In genomic region chr12:31651893-31652521, GRCh38 we compare ENCODE assay signal across 11 cellular contexts. TPM values are rescaled to one million over a fixed set of nuclear protein-coding genes. Genes with fewer than 3 reads are reported as not detected.
DNase-seq lines count a peak whose midpoint lies in the region; ATAC-seq and TF ChIP-seq lines count a peak whose summit lies in the region.
"Had no signal": no experiment of that assay in that cellular context is flagged by ENCODE, and none has a peak within 500 bp of the region (broad histone marks: within the 10 kb centered on the region; RNA-seq: fewer than 3 reads in every experiment).

No MANE protein-coding gene starts in this region.

- peaks cover 0 to 12% of the 10 kb centered on the region in 2 donors for H3K27me3 Mint-ChIP-seq in CD8-positive, alpha-beta memory T cell
- peaks cover 7% of the 10 kb centered on the region for H3K27me3 Mint-ChIP-seq in T-helper 17 cell
- H3K27me3 Mint-ChIP-seq in neural crest cell (ENCODE audit: low read depth): no peaks in the 10 kb centered on the region
- peaks cover 2% of the 10 kb centered on the region for H3K27me3 Mint-ChIP-seq in endothelial cell (ENCODE audit: unreplicated experiment)

- CTCF ChIA-PET in CD8-positive, alpha-beta memory T cell (lab: Charles Lee): interaction anchor here (1.2 to 3.0 kb wide), 11 partner anchors 14 to 1104 kb away, joined by 3 to 40 read pairs (median 8); partner anchors contain the start of genes RESF1 and YARS2
- CTCF ChIA-PET in A673 (lab: Charles Lee): no interaction called here

- H3K36me3 Mint-ChIP-seq in CD8-positive, alpha-beta memory T cell: no peaks in the 10 kb centered on the region
- H3K36me3 Mint-ChIP-seq in T-helper 17 cell (ENCODE audit: low read depth) (peaks cover 3% of the 10 kb centered on the region), neural crest cell (ENCODE audit: low read depth) (no peaks in the 10 kb centered on the region), endothelial cell (ENCODE audit: low read depth, unreplicated experiment) (no peaks in the 10 kb centered on the region)

- BruUV-seq in A673 (replicated peaks; lab: Mats Ljungman, UMichigan): no TSS peak

- no peak for DNase-seq in CD8-positive, alpha-beta memory T cell
- DNase-seq in NCI-H146 (lab: John Stamatoyannopoulos, UW) (peak; percentile 97), T-helper 17 cell (no peak), neural crest cell (ENCODE audit: low read depth, low spot score) (no peak), SKM-1 (lab: John Stamatoyannopoulos, UW; ENCODE audit: unreplicated experiment) (no peak), endothelial cell (ENCODE audit: low spot score) (no peak), A673 (ENCODE audit: low spot score) (no peak)
- no peak for DNase-seq in stimulated activated CD4-positive, alpha-beta T cell treated with anti-CD3 and anti-CD28 coated beads, Interleukin-1b, Interleukin-23, amount 100 ng/mL, for 48 hours
- DNase-seq: activated CD8-positive, alpha-beta memory T cell treated with anti-CD3 and anti-CD28 coated beads, Interleukin-2, amount 50 U/mL, for 4 hours; mesendoderm; NCI-H1092 treated with DMSO at 0.1 percent for 48 hours had no signal

- H3K9me3 Mint-ChIP-seq in CD8-positive, alpha-beta memory T cell: no peaks in the 10 kb centered on the region
- no peaks in the 10 kb centered on the region for H3K9me3 Mint-ChIP-seq in neural crest cell
- H3K9me3 Mint-ChIP-seq in endothelial cell (ENCODE audit: unreplicated experiment): no peaks in the 10 kb centered on the region

- peaks cover 9 to 12% (median 11%) of the 10 kb centered on the region in 3 donors for H3K4me1 Mint-ChIP-seq in CD8-positive, alpha-beta memory T cell
- peaks cover 13% of the 10 kb centered on the region for H3K4me1 Mint-ChIP-seq in T-helper 17 cell
- peaks cover 4% of the 10 kb centered on the region for H3K4me1 Mint-ChIP-seq in neural crest cell
- H3K4me1 Mint-ChIP-seq in endothelial cell (ENCODE audit: unreplicated experiment): peaks cover 14% of the 10 kb centered on the region

- POLR2A ChIA-PET in CD8-positive, alpha-beta memory T cell (lab: Charles Lee): interaction anchor here (0.7 kb wide), 1 partner anchor 792 kb away, joined by 3 read pairs; no protein-coding TSS in a partner anchor
- POLR2A ChIA-PET in A673 (lab: Charles Lee; ENCODE audit: low non-redundant PET): no interaction called here

- peaks cover 4% of the 10 kb centered on the region for H3K4me1 ChIP-seq in CD8-positive, alpha-beta memory T cell (ENCODE audit: insufficient read depth, low read length)
- H3K4me1 ChIP-seq in A673 (ENCODE audit: insufficient read depth, low read length, poor library complexity, severe bottlenecking): peaks cover 4% of the 10 kb centered on the region

- H3K4me3 Mint-ChIP-seq in CD8-positive, alpha-beta memory T cell: peak overlapping the region in 4 of 7 donors; percentile 20 to 73 (median 52)
- H3K4me3 Mint-ChIP-seq in T-helper 17 cell (no peak overlapping the region), neural crest cell (no peak overlapping the region), endothelial cell (ENCODE audit: unreplicated experiment) (no peak overlapping the region)

- H3K27ac ChIP-seq in CD8-positive, alpha-beta memory T cell (ENCODE audit: low read depth, low read length): no peak overlapping the region
- no peak overlapping the region for H3K27ac ChIP-seq in A673 (ENCODE audit: low read depth, low read length, poor library complexity, severe bottlenecking)

- no peaks in the 10 kb centered on the region for H3K36me3 ChIP-seq in CD8-positive, alpha-beta memory T cell (ENCODE audit: insufficient read depth, low read length)
- H3K36me3 ChIP-seq in A673 (ENCODE audit: insufficient read depth, low read length, poor library complexity, severe bottlenecking): no peaks in the 10 kb centered on the region

- no peak for ATAC-seq in T-helper 17 cell

- H3K9me3 ChIP-seq in CD8-positive, alpha-beta memory T cell (ENCODE audit: low read length): no peaks in the 10 kb centered on the region
- H3K9me3 ChIP-seq in T-helper 17 cell (ENCODE audit: control insufficient read depth, low read length, poor library complexity, severe bottlenecking) (no peaks in the 10 kb centered on the region), A673 (ENCODE audit: low read depth, low read length, poor library complexity, severe bottlenecking) (no peaks in the 10 kb centered on the region)

- intact Hi-C loops in A673 (cut with micrococcal nuclease; ENCODE audit: unreplicated experiment): loop anchor here (2.0 to 10.0 kb wide), 2 partner anchors 409 to 1023 kb away; partner anchors contain the start of gene DNM1L

- TF ChIP-seq CTCF in neural crest cell (conservative IDR thresholded peaks at IDR 0.05): no peak
- TF ChIP-seq CTCF in endothelial cell (IDR thresholded peaks at IDR 0.05; ENCODE audit: unreplicated experiment): no peak
- no peak for TF ChIP-seq CTCF in A673 (conservative IDR thresholded peaks at IDR 0.05; ENCODE audit: low read depth, low read length)

- no peaks in the 10 kb centered on the region for H3K27me3 ChIP-seq in CD8-positive, alpha-beta memory T cell (ENCODE audit: insufficient read depth, low read length, poor library complexity, severe bottlenecking)
- H3K27me3 ChIP-seq in A673 (replicated peaks; ENCODE audit: insufficient read depth, low read depth, low read length, poor library complexity): no peaks in the 10 kb centered on the region

- peak overlapping the region in 6 of 8 donors; percentile 34 to 93 (median 61) for H3K27ac Mint-ChIP-seq in CD8-positive, alpha-beta memory T cell
- H3K27ac Mint-ChIP-seq in T-helper 17 cell (peak overlapping the region; percentile 86), neural crest cell (ENCODE audit: unreplicated experiment) (peak overlapping the region; percentile 21), endothelial cell (ENCODE audit: unreplicated experiment) (no peak overlapping the region)

- no peak overlapping the region for H3K4me3 ChIP-seq in CD8-positive, alpha-beta memory T cell (ENCODE audit: low read length)
- no peak overlapping the region for H3K4me3 ChIP-seq in A673 (ENCODE audit: low read depth, low read length, poor library complexity, severe bottlenecking)

RNA-seq across cellular contexts. Expression of gene ETFBKMT, which starts 7.5 kb away (rescaled TPM):
- total RNA-seq in CD8-positive, alpha-beta memory T cell: 1 to 10 TPM; 1.1 to 1.4 TPM
- polyA plus RNA-seq in CD8-positive, alpha-beta memory T cell: 0.85 TPM
- 1 to 10 TPM; 1.2 to 1.9 TPM for total RNA-seq in T-helper 17 cell
- 1.3 and 2.2 TPM in 2 replicates for total RNA-seq in neural crest cell
- total RNA-seq in endothelial cell (ENCODE audit: unreplicated experiment): 3.6 TPM
- total RNA-seq in A673 (2021): 1.9 and 2.6 TPM in 2 replicates

Comparison
In these comparisons a context has a peak if more than half of its experiments do, and no peak if none do; other contexts are left out.
1. H3K4me3 Mint-ChIP-seq: peak in CD8-positive, alpha-beta memory T cell (4 of 7); none in T-helper 17 cell (single experiment), neural crest cell (single experiment) and endothelial cell (single experiment).